14 cellular contexts compared by ENCODE assay signal in the genomic region with DNA sequence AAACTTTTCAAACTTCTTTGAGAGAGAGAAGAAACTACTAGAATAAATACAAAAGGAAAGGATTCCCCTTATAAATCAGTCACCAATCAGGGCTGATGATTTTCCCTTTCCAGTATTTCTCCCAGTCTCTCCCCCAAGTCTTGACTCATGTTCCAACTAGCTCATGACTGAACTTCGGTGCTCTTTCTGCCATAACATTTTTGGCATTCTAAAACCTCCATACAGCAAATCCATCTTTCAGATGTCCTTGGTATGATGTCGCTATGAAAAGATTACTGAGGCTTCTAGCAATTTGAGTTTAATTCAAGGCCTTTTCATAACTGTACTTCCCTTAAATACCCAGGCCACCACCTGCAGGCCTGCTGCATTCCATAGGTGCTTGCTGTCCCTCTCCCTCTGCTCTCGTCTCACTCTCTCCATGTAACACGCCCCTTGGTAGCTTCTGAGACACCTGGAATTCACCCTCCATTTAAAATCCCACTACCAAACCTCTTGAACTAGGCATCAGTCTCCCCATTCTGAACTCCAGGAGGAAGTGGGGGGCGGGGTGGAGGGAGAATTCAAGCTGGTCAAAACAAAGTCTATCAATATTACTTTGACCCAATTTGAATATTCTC. TPM values are rescaled to one million over a fixed set of nuclear protein-coding genes. Genes with fewer than 3 reads are reported as not detected.
DNase-seq lines count a peak whose midpoint lies in the region; ATAC-seq and TF ChIP-seq lines count a peak whose summit lies in the region.
"Had no signal": no experiment of that assay in that cellular context is flagged by ENCODE, and none has a peak within 500 bp of the region (broad histone marks: within the 10 kb centered on the region; RNA-seq: fewer than 3 reads in every experiment).

No MANE protein-coding gene starts in this region.

- no peaks in the 10 kb centered on the region for H3K27me3 ChIP-seq in left ventricle myocardium inferior (ENCODE audit: low read depth)
- H3K27me3 ChIP-seq in right cardiac atrium (ENCODE audit: control insufficient read depth, insufficient read depth) = no peaks in the 10 kb centered on the region
- H3K27me3 ChIP-seq: BLaER1 treated with 17β-estradiol and CSF1 and Interleukin-3, amounts not matched to agents 10 nM and 100 nM; thyroid gland had no signal

- peaks cover 33% of the 10 kb centered on the region for H3K4me1 ChIP-seq in left ventricle myocardium inferior
- peaks cover 4% of the 10 kb centered on the region for H3K4me1 ChIP-seq in right cardiac atrium (ENCODE audit: control insufficient read depth, insufficient read depth, low read length)
- H3K4me1 ChIP-seq: BLaER1 treated with 17β-estradiol and CSF1 and Interleukin-3, amounts not matched to agents 10 nM and 100 nM had no signal

- in situ Hi-C loops in astrocyte of the cerebellum (cut with HindIII; ENCODE audit: low sequenced_read_pairs) = no loop called here

- H3K4me3 ChIP-seq in left ventricle myocardium inferior (peak overlapping the region; percentile 79), right cardiac atrium (ENCODE audit: low read length) (no peak overlapping the region), astrocyte of the cerebellum (ENCODE audit: low read depth, low read length) (peak overlapping the region; percentile 89)
- H3K4me3 ChIP-seq: BLaER1 treated with 17β-estradiol and CSF1 and Interleukin-3, amounts not matched to agents 10 nM and 100 nM; thyroid gland had no signal

- ATAC-seq in right cardiac atrium = no peak
- ATAC-seq: activated T-cell treated with anti-CD3 and anti-CD28 coated beads, Interleukin-2, amount 50 U/mL, for 72 hours had no signal

- intact Hi-C loops in left ventricle myocardium inferior (cut with micrococcal nuclease) = no loop called here
- intact Hi-C loops in right cardiac atrium (cut with DNase I) = loop anchor here in 1 of 4 donors (10.0 kb wide), 1 partner anchor 210 kb away; no protein-coding TSS in a partner anchor

- DNase-seq in left ventricle myocardium inferior (no peak), right cardiac atrium (no peak), astrocyte of the cerebellum (ENCODE audit: low read depth) (no peak), kidney glomerular epithelial cell (lab: John Stamatoyannopoulos, UW) (peak; percentile 78), NCI-H510A (lab: John Stamatoyannopoulos, UW) (no peak), GM10248 (ENCODE audit: extremely low spot score) (no peak)
- no peak for DNase-seq in activated effector memory CD4-positive, alpha-beta T cell treated with anti-CD3 and anti-CD28 coated beads, Interleukin-2, amount 50 U/mL, for 16 hours
- no peak for DNase-seq in stimulated activated CD4-positive, alpha-beta T cell treated with anti-CD3 and anti-CD28 coated beads, Interleukin-1b, Interleukin-23, amount 100 ng/mL, for 48 hours
- DNase-seq: activated T-cell treated with anti-CD3 and anti-CD28 coated beads, Interleukin-2, amount 50 U/mL, for 72 hours; dermis blood vessel endothelial cell; Kasumi-1; stimulated activated CD4-positive, alpha-beta T cell treated with anti-CD3 and anti-CD28 coated beads, Interleukin-4, amount 100 ng/mL, for 4 hours; thyroid gland had no signal

- 83% methylated on average over 5 of the region's 5 CpGs for WGBS in right cardiac atrium

- no peak overlapping the region for H3K27ac ChIP-seq in left ventricle myocardium inferior (replicated peaks)
- H3K27ac ChIP-seq in right cardiac atrium (ENCODE audit: low read length) = no peak overlapping the region
- H3K27ac ChIP-seq: BLaER1 treated with 17β-estradiol and CSF1 and Interleukin-3, amounts not matched to agents 10 nM and 100 nM; thyroid gland had no signal

- CTCF ChIA-PET in GM10248 (lab: Yijun Ruan, JAX) = no interaction called here

- TF ChIP-seq CTCF in left ventricle myocardium inferior (IDR thresholded peaks at IDR 0.05; ENCODE audit: borderline replicate concordance) (no peak), astrocyte of the cerebellum (IDR thresholded peaks at IDR 0.05; ENCODE audit: low read depth, low read length, missing control alignments) (no peak), GM10248 (IDR thresholded peaks at IDR 0.05; ENCODE audit: control extremely low read depth, extremely low read depth, low read depth, missing control alignments) (no peak)

- POLR2A ChIA-PET in GM10248 (lab: Yijun Ruan, JAX) = no interaction called here

- H3K9me3 ChIP-seq in left ventricle myocardium inferior (replicated peaks) (no peaks in the 10 kb centered on the region), right cardiac atrium (ENCODE audit: control insufficient read depth, low read length) (no peaks in the 10 kb centered on the region)
- H3K9me3 ChIP-seq: thyroid gland had no signal

- no peaks in the 10 kb centered on the region for H3K36me3 ChIP-seq in left ventricle myocardium inferior
- H3K36me3 ChIP-seq: BLaER1 treated with 17β-estradiol and CSF1 and Interleukin-3, amounts not matched to agents 10 nM and 100 nM; thyroid gland had no signal

RNA-seq across cellular contexts. Expression of a gene that starts 2.4 kb away (rescaled TPM):
- total RNA-seq in left ventricle myocardium inferior (3.1 TPM), right cardiac atrium (10 to 100 TPM in 1 of 4 donors, 1 to 10 TPM in 3; 6.3 to 10.1 (median 8.0) TPM)
- 3.7 TPM for polyA plus RNA-seq in right cardiac atrium
- total RNA-seq: activated T-cell treated with anti-CD3 and anti-CD28 coated beads, Interleukin-2, amount 50 U/mL, for 72 hours had no signal
